In the genomic region with DNA sequence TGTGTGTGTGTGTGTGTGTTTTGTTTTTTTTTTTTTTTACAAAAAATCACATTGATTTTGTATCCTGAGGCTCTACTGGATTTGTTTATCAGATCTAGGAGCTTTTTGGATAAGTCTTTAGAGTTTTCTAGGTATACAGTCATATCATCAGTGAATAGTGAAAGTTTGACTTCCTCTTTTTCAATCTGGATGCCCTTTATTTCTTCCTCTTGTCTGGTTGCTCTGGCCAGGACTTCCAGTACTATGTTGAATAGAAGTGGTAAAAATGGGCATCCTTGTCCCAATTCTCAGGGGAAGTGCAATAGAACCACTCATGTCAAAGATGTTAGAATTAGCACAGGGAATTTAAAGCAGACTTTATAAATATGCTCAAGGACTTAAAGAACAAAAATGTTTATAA, we compare ENCODE assay signal across 2 cellular contexts.
TF ChIP-seq lines count a peak whose summit lies in the region.

No MANE protein-coding gene starts in this region.

TF ChIP-seq in GM12878, 131 proteins besides CTCF, POLR2A, EP300 and RAD21 (continued from another document):
- TF ChIP-seq, protein P1, sequence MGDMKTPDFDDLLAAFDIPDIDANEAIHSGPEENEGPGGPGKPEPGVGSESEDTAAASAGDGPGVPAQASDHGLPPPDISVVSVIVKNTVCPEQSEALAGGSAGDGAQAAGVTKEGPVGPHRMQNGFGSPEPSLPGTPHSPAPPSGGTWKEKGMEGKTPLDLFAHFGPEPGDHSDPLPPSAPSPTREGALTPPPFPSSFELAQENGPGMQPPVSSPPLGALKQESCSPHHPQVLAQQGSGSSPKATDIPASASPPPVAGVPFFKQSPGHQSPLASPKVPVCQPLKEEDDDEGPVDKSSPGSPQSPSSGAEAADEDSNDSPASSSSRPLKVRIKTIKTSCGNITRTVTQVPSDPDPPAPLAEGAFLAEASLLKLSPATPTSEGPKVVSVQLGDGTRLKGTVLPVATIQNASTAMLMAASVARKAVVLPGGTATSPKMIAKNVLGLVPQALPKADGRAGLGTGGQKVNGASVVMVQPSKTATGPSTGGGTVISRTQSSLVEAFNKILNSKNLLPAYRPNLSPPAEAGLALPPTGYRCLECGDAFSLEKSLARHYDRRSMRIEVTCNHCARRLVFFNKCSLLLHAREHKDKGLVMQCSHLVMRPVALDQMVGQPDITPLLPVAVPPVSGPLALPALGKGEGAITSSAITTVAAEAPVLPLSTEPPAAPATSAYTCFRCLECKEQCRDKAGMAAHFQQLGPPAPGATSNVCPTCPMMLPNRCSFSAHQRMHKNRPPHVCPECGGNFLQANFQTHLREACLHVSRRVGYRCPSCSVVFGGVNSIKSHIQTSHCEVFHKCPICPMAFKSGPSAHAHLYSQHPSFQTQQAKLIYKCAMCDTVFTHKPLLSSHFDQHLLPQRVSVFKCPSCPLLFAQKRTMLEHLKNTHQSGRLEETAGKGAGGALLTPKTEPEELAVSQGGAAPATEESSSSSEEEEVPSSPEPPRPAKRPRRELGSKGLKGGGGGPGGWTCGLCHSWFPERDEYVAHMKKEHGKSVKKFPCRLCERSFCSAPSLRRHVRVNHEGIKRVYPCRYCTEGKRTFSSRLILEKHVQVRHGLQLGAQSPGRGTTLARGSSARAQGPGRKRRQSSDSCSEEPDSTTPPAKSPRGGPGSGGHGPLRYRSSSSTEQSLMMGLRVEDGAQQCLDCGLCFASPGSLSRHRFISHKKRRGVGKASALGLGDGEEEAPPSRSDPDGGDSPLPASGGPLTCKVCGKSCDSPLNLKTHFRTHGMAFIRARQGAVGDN (IDR thresholded peaks at IDR 0.05), result no peak
- TF ChIP-seq RAD51 (IDR thresholded peaks at IDR 0.05), result no peak

TF ChIP-seq in HEK293T, 16 proteins besides CTCF, POLR2A, EP300 and RAD21 (continued from another document):
- no peak for TF ChIP-seq ZNF384 (IDR thresholded peaks at IDR 0.05)
- TF ChIP-seq ELF4 (IDR thresholded peaks at IDR 0.05), result no peak
- no peak for TF ChIP-seq HDGF (IDR thresholded peaks at IDR 0.05; ENCODE audit: borderline replicate concordance)
- no peak for TF ChIP-seq NFRKB (IDR thresholded peaks at IDR 0.05)
- TF ChIP-seq FOXM1 (IDR thresholded peaks at IDR 0.05; ENCODE audit: borderline replicate concordance), result no peak
